ENCODE assay signal across 1 cellular context in genomic region chr9:93909242-93909616, GRCh38.
TF ChIP-seq lines count a peak whose summit lies in the region.

No MANE protein-coding gene starts in this region.

TF ChIP-seq in HepG2, 621 proteins besides CTCF, POLR2A, EP300 and RAD21 (continued from another document):
- no peak for TF ChIP-seq MLXIP (CRISPR knock-in tag; IDR thresholded peaks at IDR 0.05; ENCODE audit: borderline replicate concordance)
- no peak for TF ChIP-seq ZNF782 (CRISPR knock-in tag; IDR thresholded peaks at IDR 0.05; ENCODE audit: borderline replicate concordance)
- no peak for TF ChIP-seq PRDM4 (CRISPR knock-in tag; IDR thresholded peaks at IDR 0.05; ENCODE audit: borderline replicate concordance)
- no peak for TF ChIP-seq TARDBP (CRISPR knock-in tag; IDR thresholded peaks at IDR 0.05)
- no peak for TF ChIP-seq RARA (CRISPR knock-in tag; IDR thresholded peaks at IDR 0.05)
- no peak for TF ChIP-seq PREB (CRISPR knock-in tag; IDR thresholded peaks at IDR 0.05)
- TF ChIP-seq KLF6 (CRISPR knock-in tag; IDR thresholded peaks at IDR 0.05), result no peak
- TF ChIP-seq ZMYM2 (CRISPR knock-in tag; IDR thresholded peaks at IDR 0.05), result no peak
